ENCODE assay signal across 20 cellular contexts in genomic region chr5:194603-195209, GRCh38. TPM values are rescaled to one million over a fixed set of nuclear protein-coding genes. Genes with fewer than 3 reads are reported as not detected.
DNase-seq lines count a peak whose midpoint lies in the region; ATAC-seq and TF ChIP-seq lines count a peak whose summit lies in the region.
"Had no signal": no experiment of that assay in that cellular context is flagged by ENCODE, and none has a peak within 500 bp of the region (broad histone marks: within the 10 kb centered on the region; RNA-seq: fewer than 3 reads in every experiment).

No MANE protein-coding gene starts in this region.

- H3K4me1 Mint-ChIP-seq in glutamatergic neuron (ENCODE audit: low read depth, unreplicated experiment), result peaks cover 13% of the 10 kb centered on the region
- H3K4me1 Mint-ChIP-seq in activated naive CD4-positive, alpha-beta T cell treated with anti-CD3 and anti-CD28 coated beads for 36 hours (ENCODE audit: low read depth), result peaks cover 4% of the 10 kb centered on the region

- WGBS in heart left ventricle, 4 donors, result 77 to 85% (median 79%) methylated on average over 31 to 36 of the region's 36 CpGs
- 96 to 97% methylated on average over 36 of the region's 36 CpGs for WGBS in aorta, 2 donors

- no peak overlapping the region for H3K4me2 ChIP-seq in osteoblast (ENCODE audit: insufficient read depth, low read length)

- no peak overlapping the region for H3K27ac Mint-ChIP-seq in glutamatergic neuron (ENCODE audit: unreplicated experiment)
- H3K27ac Mint-ChIP-seq in activated naive CD4-positive, alpha-beta T cell treated with anti-CD3 and anti-CD28 coated beads for 36 hours, result no peak overlapping the region

- DNase-seq in heart left ventricle (peak in 1 of 5 donors; percentile 18), Right ventricle myocardium inferior (ENCODE audit: missing footprints) (no peak), glutamatergic neuron (peak; percentile 10), osteoblast (ENCODE audit: insufficient read length, low spot score, missing footprints) (peak; percentile 79), aorta (peak; percentile 37 to 74)
- no peak for DNase-seq in activated naive CD4-positive, alpha-beta T cell treated with anti-CD3 and anti-CD28 coated beads for 36 hours
- DNase-seq in activated T-cell treated with anti-CD3 and anti-CD28 coated beads, Interleukin-2, amount 50 U/mL, for 1 hour, result no peak
- DNase-seq: COR-L47; DMS153; H9; MV-4-11; NCI-H1417; NCI-H187 treated with DMSO at 0.1 percent for 48 hours; NCI-H69; NK-92 treated with Interleukin-12 subunit alpha and Interleukin-12 subunit beta, amount 100 ng/mL, for 24 hours had no signal

- H3K4me1 ChIP-seq in heart left ventricle (peaks cover 0 to 62% (median 18%) of the 10 kb centered on the region in 12 donors), osteoblast (ENCODE audit: insufficient read depth, low read length) (no peaks in the 10 kb centered on the region), aorta (ENCODE audit: control insufficient read depth in 1 of 2, insufficient read depth in 2 of 2, low read length in 2 of 2) (no peaks in the 10 kb centered on the region)
- H3K4me1 ChIP-seq: SJSA1 had no signal

- no peak for TF ChIP-seq POLR2A in heart left ventricle (IDR thresholded peaks at IDR 0.05)

- CTCF ChIA-PET in activated naive CD4-positive, alpha-beta T cell treated with anti-CD3 and anti-CD28 coated beads for 36 hours (lab: Charles Lee), result no interaction called here

- peaks cover 6% of the 10 kb centered on the region for H3K9me3 Mint-ChIP-seq in glutamatergic neuron (ENCODE audit: unreplicated experiment)
- H3K9me3 Mint-ChIP-seq in activated naive CD4-positive, alpha-beta T cell treated with anti-CD3 and anti-CD28 coated beads for 36 hours, result no peaks in the 10 kb centered on the region
- H3K9me3 Mint-ChIP-seq: H9 had no signal

- intact Hi-C loops in heart left ventricle (cut with DNase I), result loop anchor here in 1 of 10 donors (1.0 kb wide), 1 partner anchor 24 kb away; the partner anchor contains the start of genes CCDC127 and SDHA
- intact Hi-C loops in Right ventricle myocardium inferior (cut with DNase I), result loop anchor here (5.0 kb wide), 1 partner anchor 68 kb away; no protein-coding TSS in a partner anchor
- intact Hi-C loops in aorta (cut with DNase I), result no loop called here
- intact Hi-C loops in activated naive CD4-positive, alpha-beta T cell treated with anti-CD3 and anti-CD28 coated beads for 36 hours (cut with micrococcal nuclease), result no loop called here

- no peak overlapping the region for H2AFZ ChIP-seq in osteoblast (ENCODE audit: low read length)

- no peak overlapping the region for H3K4me3 ChIP-seq in heart left ventricle
- H3K4me3 ChIP-seq in osteoblast (ENCODE audit: insufficient read depth, low read length), result no peak overlapping the region
- H3K4me3 ChIP-seq in aorta (ENCODE audit: low read length in 2 of 2), result no peak overlapping the region
- H3K4me3 ChIP-seq: K562, SJSA1 had no signal

- H4K20me1 ChIP-seq in osteoblast (ENCODE audit: insufficient read depth, low read length), result peaks cover 8% of the 10 kb centered on the region

- TF ChIP-seq CTCF in heart left ventricle (IDR thresholded peaks at IDR 0.05) (no peak), glutamatergic neuron (IDR thresholded peaks at IDR 0.05; ENCODE audit: partially characterized antibody, unreplicated experiment) (no peak), osteoblast (IDR thresholded peaks at IDR 0.05; ENCODE audit: extremely low read depth, low read depth, low read length) (no peak)

- peaks cover 0 to 22% (median 0%) of the 10 kb centered on the region in 9 donors for H3K36me3 ChIP-seq in heart left ventricle
- H3K36me3 ChIP-seq in osteoblast (ENCODE audit: insufficient read depth, low read length), result no peaks in the 10 kb centered on the region
- no peaks in the 10 kb centered on the region for H3K36me3 ChIP-seq in aorta (ENCODE audit: control insufficient read depth in 1 of 2, insufficient read depth in 2 of 2, low read length in 1 of 2)
- H3K36me3 ChIP-seq: SJSA1 had no signal

- H3K9me3 ChIP-seq in heart left ventricle (no peaks in the 10 kb centered on the region), osteoblast (ENCODE audit: low read depth, low read length) (no peaks in the 10 kb centered on the region), aorta (ENCODE audit: control insufficient read depth, low read length) (no peaks in the 10 kb centered on the region)
- H3K9me3 ChIP-seq: SJSA1 had no signal

- no peaks in the 10 kb centered on the region for H3K79me2 ChIP-seq in osteoblast (ENCODE audit: insufficient read depth, low read length)

- H3K36me3 Mint-ChIP-seq in glutamatergic neuron (ENCODE audit: unreplicated experiment), result no peaks in the 10 kb centered on the region
- no peaks in the 10 kb centered on the region for H3K36me3 Mint-ChIP-seq in activated naive CD4-positive, alpha-beta T cell treated with anti-CD3 and anti-CD28 coated beads for 36 hours (ENCODE audit: low read depth)

- ATAC-seq in heart left ventricle (no peak), Right ventricle myocardium inferior (no peak), aorta (ENCODE audit: low FRiP score) (no peak), HG03139 (IDR thresholded peaks at IDR 0.05; ENCODE audit: unreplicated experiment) (no peak)

- H3K27me3 Mint-ChIP-seq in glutamatergic neuron (ENCODE audit: unreplicated experiment), result peaks cover 6% of the 10 kb centered on the region
- no peaks in the 10 kb centered on the region for H3K27me3 Mint-ChIP-seq in activated naive CD4-positive, alpha-beta T cell treated with anti-CD3 and anti-CD28 coated beads for 36 hours (ENCODE audit: low read depth)

- H3K27me3 ChIP-seq in heart left ventricle, result peaks cover 0 to 12% (median 0%) of the 10 kb centered on the region in 9 donors
- H3K27me3 ChIP-seq in osteoblast (ENCODE audit: insufficient read depth, low read length), result peaks cover 28% of the 10 kb centered on the region
- H3K27me3 ChIP-seq in aorta (ENCODE audit: control insufficient read depth in 1 of 2, insufficient read depth in 2 of 2, low read length in 1 of 2), result no peaks in the 10 kb centered on the region
- H3K27me3 ChIP-seq: SJSA1 had no signal

- peak overlapping the region; percentile 65 to 97 (median 92) for H3K27ac ChIP-seq in heart left ventricle
- no peak overlapping the region for H3K27ac ChIP-seq in osteoblast (ENCODE audit: low read depth, low read length)
- no peak overlapping the region for H3K27ac ChIP-seq in aorta (ENCODE audit: low read depth in 1 of 2, low read length in 2 of 2)
- H3K27ac ChIP-seq: HL-60, RWPE1, SJSA1 had no signal

- H3K4me3 Mint-ChIP-seq in glutamatergic neuron (ENCODE audit: unreplicated experiment), result no peak overlapping the region
- no peak overlapping the region for H3K4me3 Mint-ChIP-seq in activated naive CD4-positive, alpha-beta T cell treated with anti-CD3 and anti-CD28 coated beads for 36 hours
- H3K4me3 Mint-ChIP-seq: H9 had no signal

RNA-seq across cellular contexts. Expression of gene LRRC14B, which starts 3.4 kb away (rescaled TPM):
- total RNA-seq in heart left ventricle, result 100 to 1,000 TPM in 2 of 9 donors, 10 to 100 TPM in 6, 1 to 10 TPM in 1; 7.6 to 133 (median 40.3) TPM
- polyA plus RNA-seq in heart left ventricle, result 10 to 100 TPM in 1 of 2 donors, 1 to 10 TPM in 1; 6.1 to 50.3 TPM
- total RNA-seq in Right ventricle myocardium inferior, result 74.9 TPM
- not detected for total RNA-seq in glutamatergic neuron (ENCODE audit: unreplicated experiment)
- total RNA-seq in osteoblast, result under 0.01 TPM in 1 of 2 replicates, not detected in the other
- total RNA-seq in aorta, result not detected
- not detected for polyA plus RNA-seq in aorta
- total RNA-seq in activated naive CD4-positive, alpha-beta T cell treated with anti-CD3 and anti-CD28 coated beads for 36 hours, result not detected
- total RNA-seq: H9, K562, SJSA1 had no signal
- polyA plus RNA-seq: K562 had no signal

RNA-seq across cellular contexts. Expression of gene CCDC127, which starts 23.2 kb away (rescaled TPM):
- total RNA-seq in heart left ventricle, result 10 to 100 TPM in 1 of 9 donors, 1 to 10 TPM in 8; 5.7 to 10.3 (median 7.5) TPM
- 1 to 10 TPM; 4.8 to 8.5 TPM for polyA plus RNA-seq in heart left ventricle
- total RNA-seq in Right ventricle myocardium inferior, result 9.4 TPM
- total RNA-seq in glutamatergic neuron (ENCODE audit: unreplicated experiment), result 11.9 TPM
- total RNA-seq in osteoblast, result 4.3 and 6.2 TPM in 2 replicates
- 1 to 10 TPM; 5.6 to 6.7 TPM for total RNA-seq in aorta
- 1 to 10 TPM; 2.1 to 2.9 TPM for polyA plus RNA-seq in aorta
- 1 to 10 TPM; 3.6 to 4.0 TPM for total RNA-seq in activated naive CD4-positive, alpha-beta T cell treated with anti-CD3 and anti-CD28 coated beads for 36 hours

RNA-seq across cellular contexts. Expression of gene SDHA, which starts 23.4 kb away (rescaled TPM):
- 100 to 1,000 TPM; 422 to 854 (median 727) TPM for total RNA-seq in heart left ventricle
- polyA plus RNA-seq in heart left ventricle, result 100 to 1,000 TPM; 276 to 861 TPM
- total RNA-seq in Right ventricle myocardium inferior, result 811 TPM
- total RNA-seq in glutamatergic neuron (ENCODE audit: unreplicated experiment), result 81.3 TPM
- total RNA-seq in osteoblast, result 83.6 and 84.6 TPM in 2 replicates
- 10 to 100 TPM; 73.5 to 89.4 TPM for total RNA-seq in aorta
- polyA plus RNA-seq in aorta, result 10 to 100 TPM; 61.9 to 76.3 TPM
- total RNA-seq in activated naive CD4-positive, alpha-beta T cell treated with anti-CD3 and anti-CD28 coated beads for 36 hours, result 100 to 1,000 TPM; 133 to 136 TPM

Comparison
In these comparisons a context has a peak if more than half of its experiments do, and no peak if none do; other contexts are left out.
1. DNase-seq: peak in glutamatergic neuron (single experiment), osteoblast (single experiment) and aorta (2 of 2); none in Right ventricle myocardium inferior (single experiment), activated naive CD4-positive, alpha-beta T cell treated with anti-CD3 and anti-CD28 coated beads for 36 hours (single experiment) and activated T-cell treated with anti-CD3 and anti-CD28 coated beads, Interleukin-2, amount 50 U/mL, for 1 hour (single experiment).
2. H3K27ac ChIP-seq: peak in heart left ventricle (12 of 12); none in osteoblast (single experiment) and aorta (0 of 2).